Comparison of ENCODE assay signal across 19 cellular contexts in the genomic region with DNA sequence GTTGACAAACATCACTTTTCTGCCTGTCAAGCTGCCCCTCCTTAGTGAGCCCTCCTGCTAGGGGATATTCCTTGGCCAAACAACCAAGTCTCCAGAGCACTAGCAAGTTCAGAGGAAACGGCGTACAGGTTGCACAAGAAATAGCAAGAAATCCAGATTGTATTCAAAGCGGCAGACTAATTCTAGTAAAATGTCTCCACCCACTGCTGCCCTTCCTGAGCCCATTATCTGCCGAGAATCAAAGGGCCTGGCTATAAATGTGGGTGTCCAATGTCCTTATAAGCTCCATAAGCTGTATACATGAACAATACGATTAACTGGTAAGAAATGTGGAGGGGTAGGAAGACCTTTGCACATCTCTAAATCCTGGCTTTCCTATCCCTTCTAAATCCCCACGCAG. TPM values are rescaled to one million over a fixed set of nuclear protein-coding genes. Genes with fewer than 3 reads are reported as not detected.
DNase-seq lines count a peak whose midpoint lies in the region; TF ChIP-seq lines count a peak whose summit lies in the region.
"Had no signal": no experiment of that assay in that cellular context is flagged by ENCODE, and none has a peak within 500 bp of the region (broad histone marks: within the 10 kb centered on the region; RNA-seq: fewer than 3 reads in every experiment).

No MANE protein-coding gene starts in this region.

- H4K91ac ChIP-seq in trophoblast cell (ENCODE audit: low read depth, low read length): no peak overlapping the region

- no CpG with 5 or more reads among the region's 6 CpGs for whole genome bisulfite sequencing in trophoblast cell (ENCODE audit: extremely low coverage, insufficient coverage, insufficient read length)
- 57 to 66% methylated on average over 6 of the region's 6 CpGs for WGBS in testis, 2 donors

- H3K9ac ChIP-seq in trophoblast cell (ENCODE audit: low read length): no peak overlapping the region
- H3K9ac ChIP-seq: BLaER1 had no signal

- no peak overlapping the region for H3K18ac ChIP-seq in trophoblast cell (ENCODE audit: low read length)

- H3K27ac ChIP-seq in HEK293 (ENCODE audit: extremely low read depth, low read depth, low read length) (no peak overlapping the region), trophoblast cell (ENCODE audit: low read depth, low read length) (no peak overlapping the region), testis (peak overlapping the region in 1 of 2 donors; percentile 43)
- H3K27ac ChIP-seq: BLaER1, RWPE1 had no signal

- H3K36me3 ChIP-seq in HEK293 (ENCODE audit: control insufficient read depth in 2 of 2, insufficient read depth in 1 of 2, low read length in 2 of 2): no peaks in the 10 kb centered on the region
- H3K36me3 ChIP-seq in trophoblast cell (ENCODE audit: control insufficient read depth in 1 of 2, insufficient read depth in 2 of 2, low read length in 2 of 2): no peaks in the 10 kb centered on the region
- H3K36me3 ChIP-seq in testis (ENCODE audit: low read depth, missing control alignments): no peaks in the 10 kb centered on the region
- H3K36me3 ChIP-seq: BLaER1, sigmoid colon had no signal

- no peak overlapping the region for H4K8ac ChIP-seq in trophoblast cell (ENCODE audit: low read depth, low read length)

- H2AK5ac ChIP-seq in trophoblast cell (ENCODE audit: low read length): no peak overlapping the region

- POLR2A ChIA-PET in HEK293 (lab: Yijun Ruan, JAX): no interaction called here

- H3K14ac ChIP-seq in trophoblast cell (ENCODE audit: low read length): no peak overlapping the region

- H2BK12ac ChIP-seq in trophoblast cell (ENCODE audit: low read length): no peak overlapping the region

- no peak overlapping the region for H3K23ac ChIP-seq in trophoblast cell (ENCODE audit: low read length)

- H3K9me3 ChIP-seq in HEK293 (ENCODE audit: control insufficient read depth, insufficient read depth, low read depth, low read length) (no peaks in the 10 kb centered on the region), trophoblast cell (ENCODE audit: insufficient read depth, low read depth, low read length) (no peaks in the 10 kb centered on the region), testis (no peaks in the 10 kb centered on the region)
- H3K9me3 ChIP-seq: sigmoid colon had no signal

- no peak overlapping the region for H3K4ac ChIP-seq in trophoblast cell (ENCODE audit: low read depth, low read length)

- H3K27me3 ChIP-seq in trophoblast cell (ENCODE audit: insufficient read depth, low read length): no peaks in the 10 kb centered on the region
- no peaks in the 10 kb centered on the region for H3K27me3 ChIP-seq in testis
- H3K27me3 ChIP-seq: sigmoid colon had no signal

- H3K79me2 ChIP-seq in trophoblast cell (ENCODE audit: control insufficient read depth, insufficient read depth, low read length, poor library complexity): peaks cover 7% of the 10 kb centered on the region

- CTCF ChIA-PET in HEK293 (lab: Yijun Ruan, JAX): no interaction called here

- H2BK5ac ChIP-seq in trophoblast cell (ENCODE audit: low read depth, low read length, poor library complexity): no peak overlapping the region

- intact Hi-C loops in testis (cut with DNase I; ENCODE audit: low total_unique reads): no loop called here

- DNase-seq in amniotic epithelial cell (ENCODE audit: low read depth): peak; percentile 30
- DNase-seq in fibroblast of peridontal ligament (ENCODE audit: extremely low read depth): peak; percentile 9
- DNase-seq in trophoblast cell: peak; percentile 57 to 71
- no peak for DNase-seq in HuH-7.5 (ENCODE audit: low spot score)
- DNase-seq in nucleus accumbens (lab: John Stamatoyannopoulos, UW): no peak
- no peak for DNase-seq in testis
- no peak for DNase-seq in AG08396 (ENCODE audit: low spot score)
- DNase-seq: activated CD4-positive, CD25-positive, alpha-beta regulatory T cell treated with anti-CD3 and anti-CD28 coated beads, Interleukin-2, amount 50 U/mL, for 72 hours; activated T-cell treated with anti-CD3 and anti-CD28 coated beads, Interleukin-2, amount 50 U/mL, for 1 hour; central memory CD4-positive, alpha-beta T cell; DMS53; left ventricle myocardium superior; NCI-H2107; NCI-H774; sigmoid colon; T-helper 17 cell had no signal

- no peak overlapping the region for H4K12ac ChIP-seq in trophoblast cell (ENCODE audit: low read depth, low read length)

- H3K4me1 ChIP-seq in HEK293 (ENCODE audit: control insufficient read depth, insufficient read depth, low read length) (peaks cover 2% of the 10 kb centered on the region), trophoblast cell (ENCODE audit: control insufficient read depth in 1 of 2, insufficient read depth in 2 of 2, low read length in 2 of 2) (peaks cover 5 to 12% of the 10 kb centered on the region in 2 experiments), testis (peaks cover 6% of the 10 kb centered on the region)

- H3K79me1 ChIP-seq in trophoblast cell (ENCODE audit: low read length): peaks cover 7% of the 10 kb centered on the region

- no peak overlapping the region for H2AFZ ChIP-seq in trophoblast cell (ENCODE audit: insufficient read depth, low read length, poor library complexity)

- no peak for TF ChIP-seq CTCF in HEK293 (tag by site-specific recombination; IDR thresholded peaks at IDR 0.05)
- no peak for TF ChIP-seq CTCF in testis (IDR thresholded peaks at IDR 0.05)

- H3K4me2 ChIP-seq in trophoblast cell (ENCODE audit: low read length): no peak overlapping the region
- H3K4me2 ChIP-seq: BLaER1 had no signal

- H3K4me3 ChIP-seq in HEK293 (ENCODE audit: low read depth, low read length): no peak overlapping the region
- no peak overlapping the region for H3K4me3 ChIP-seq in trophoblast cell (ENCODE audit: low read depth, low read length)
- H3K4me3 ChIP-seq in testis: no peak overlapping the region
- H3K4me3 ChIP-seq: BLaER1, sigmoid colon had no signal

- TF ChIP-seq POLR2A in testis (IDR thresholded peaks at IDR 0.05): no peak

- H2BK120ac ChIP-seq in trophoblast cell (ENCODE audit: insufficient read depth, low read length, poor library complexity): no peak overlapping the region

TF ChIP-seq in HEK293, 187 proteins besides CTCF, POLR2A, EP300 and RAD21:
- TF ChIP-seq ZNF544 (tag by site-specific recombination; IDR thresholded peaks at IDR 0.05) (no peak), ZFHX2 (tag by site-specific recombination; conservative IDR thresholded peaks at IDR 0.05) (peak; percentile 60), ZNF670 (tag by site-specific recombination; IDR thresholded peaks at IDR 0.05; ENCODE audit: low read depth) (no peak), ZNF292 (tag by site-specific recombination; IDR thresholded peaks at IDR 0.05; ENCODE audit: borderline replicate concordance, low read depth) (no peak), EGR2 (tag by site-specific recombination; IDR thresholded peaks at IDR 0.05; ENCODE audit: low read depth) (peak; percentile 42; the same call in 1 of the 2 replicates), ZNF16 (tag by site-specific recombination; IDR thresholded peaks at IDR 0.05; ENCODE audit: low read depth) (no peak), ZNF324 (tag by site-specific recombination; IDR thresholded peaks at IDR 0.05) (no peak), WT1 (tag by site-specific recombination; IDR thresholded peaks at IDR 0.05) (no peak), SCRT2 (tag by site-specific recombination; IDR thresholded peaks at IDR 0.05) (no peak)
TF ChIP-seq in HEK293: peak in this region for 2.

RNA-seq across cellular contexts. Expression of a gene that starts 44.0 kb away (rescaled TPM):
- 11.8 and 12.2 TPM in 2 replicates for polyA plus RNA-seq in trophoblast cell (2013)
- total RNA-seq in testis: 10 to 100 TPM; 38.5 to 40.4 TPM
- polyA plus RNA-seq in testis (ENCODE audit: insufficient read depth, low read depth, low replicate concordance): 30.9 TPM

Comparison
In these comparisons a context has a peak if more than half of its experiments do, and no peak if none do; other contexts are left out.
1. DNase-seq: peak in amniotic epithelial cell (single experiment), fibroblast of peridontal ligament (single experiment) and trophoblast cell (2 of 2); none in HuH-7.5 (single experiment), nucleus accumbens (0 of 56), testis (single experiment) and AG08396 (single experiment).